In the genomic region with DNA sequence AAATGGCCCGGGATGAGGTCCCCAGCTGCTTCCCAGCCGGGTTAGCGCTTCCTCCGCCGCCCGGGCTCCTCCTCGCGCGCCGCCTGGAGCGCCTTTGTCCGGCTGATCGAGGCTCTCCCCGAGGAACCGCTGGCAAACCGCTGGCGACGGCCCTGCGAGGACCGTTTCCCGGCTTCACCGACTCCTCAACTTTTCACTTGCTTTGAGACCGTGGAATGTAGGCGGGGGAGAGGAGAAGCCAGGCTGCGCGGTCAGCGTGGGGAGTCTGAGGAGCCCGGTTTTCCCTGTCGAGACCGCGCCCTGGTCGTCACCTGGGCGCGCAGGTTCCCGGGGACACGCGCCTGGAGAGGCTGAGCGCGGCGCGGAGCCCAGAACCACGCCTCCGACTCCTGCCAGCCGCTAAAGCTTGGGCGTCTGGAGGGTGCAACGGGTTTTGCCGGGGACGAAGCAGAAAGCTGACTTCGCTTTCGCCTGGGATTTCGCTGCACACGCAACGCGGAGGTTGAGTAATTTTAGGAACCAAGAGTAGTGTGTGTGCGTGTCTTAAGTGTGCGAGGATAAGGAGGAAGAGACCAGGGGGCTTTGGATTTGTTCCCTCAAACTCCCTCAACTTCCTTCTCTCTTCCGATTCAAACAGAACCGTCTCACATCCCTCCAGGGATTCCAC, we compare ENCODE assay signal across 1 cellular context.
TF ChIP-seq lines count a peak whose summit lies in the region.

No MANE protein-coding gene starts in this region.

TF ChIP-seq in HepG2, 621 proteins besides CTCF, POLR2A, EP300 and RAD21 (continued from another document and continues in another):
- TF ChIP-seq, protein P1, sequence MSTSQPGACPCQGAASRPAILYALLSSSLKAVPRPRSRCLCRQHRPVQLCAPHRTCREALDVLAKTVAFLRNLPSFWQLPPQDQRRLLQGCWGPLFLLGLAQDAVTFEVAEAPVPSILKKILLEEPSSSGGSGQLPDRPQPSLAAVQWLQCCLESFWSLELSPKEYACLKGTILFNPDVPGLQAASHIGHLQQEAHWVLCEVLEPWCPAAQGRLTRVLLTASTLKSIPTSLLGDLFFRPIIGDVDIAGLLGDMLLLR (CRISPR knock-in tag; IDR thresholded peaks at IDR 0.05): peak; percentile 37; the same call in 1 of the 2 replicates
- TF ChIP-seq, protein P2, sequence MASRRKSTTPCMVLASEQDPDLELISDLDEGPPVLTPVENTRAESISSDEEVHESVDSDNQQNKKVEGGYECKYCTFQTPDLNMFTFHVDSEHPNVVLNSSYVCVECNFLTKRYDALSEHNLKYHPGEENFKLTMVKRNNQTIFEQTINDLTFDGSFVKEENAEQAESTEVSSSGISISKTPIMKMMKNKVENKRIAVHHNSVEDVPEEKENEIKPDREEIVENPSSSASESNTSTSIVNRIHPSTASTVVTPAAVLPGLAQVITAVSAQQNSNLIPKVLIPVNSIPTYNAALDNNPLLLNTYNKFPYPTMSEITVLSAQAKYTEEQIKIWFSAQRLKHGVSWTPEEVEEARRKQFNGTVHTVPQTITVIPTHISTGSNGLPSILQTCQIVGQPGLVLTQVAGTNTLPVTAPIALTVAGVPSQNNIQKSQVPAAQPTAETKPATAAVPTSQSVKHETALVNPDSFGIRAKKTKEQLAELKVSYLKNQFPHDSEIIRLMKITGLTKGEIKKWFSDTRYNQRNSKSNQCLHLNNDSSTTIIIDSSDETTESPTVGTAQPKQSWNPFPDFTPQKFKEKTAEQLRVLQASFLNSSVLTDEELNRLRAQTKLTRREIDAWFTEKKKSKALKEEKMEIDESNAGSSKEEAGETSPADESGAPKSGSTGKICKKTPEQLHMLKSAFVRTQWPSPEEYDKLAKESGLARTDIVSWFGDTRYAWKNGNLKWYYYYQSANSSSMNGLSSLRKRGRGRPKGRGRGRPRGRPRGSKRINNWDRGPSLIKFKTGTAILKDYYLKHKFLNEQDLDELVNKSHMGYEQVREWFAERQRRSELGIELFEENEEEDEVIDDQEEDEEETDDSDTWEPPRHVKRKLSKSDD (CRISPR knock-in tag; IDR thresholded peaks at IDR 0.05; ENCODE audit: low read depth): no peak
- TF ChIP-seq SATB2 (CRISPR knock-in tag; IDR thresholded peaks at IDR 0.05) (no peak), RXRA (CRISPR knock-in tag; IDR thresholded peaks at IDR 0.05) (no peak), ARHGAP35 (CRISPR knock-in tag; IDR thresholded peaks at IDR 0.05; ENCODE audit: borderline replicate concordance) (no peak), ZNF34 (CRISPR knock-in tag; IDR thresholded peaks at IDR 0.05; ENCODE audit: borderline replicate concordance) (no peak), NONO (IDR thresholded peaks at IDR 0.05) (no peak), NONO (CRISPR knock-in tag; conservative IDR thresholded peaks at IDR 0.05) (no peak), ZNF776 (CRISPR knock-in tag; IDR thresholded peaks at IDR 0.05) (peak; percentile 32; the same call in 1 of the 2 replicates), PAWR (CRISPR knock-in tag; IDR thresholded peaks at IDR 0.05; ENCODE audit: borderline replicate concordance) (no peak), ZNF543 (CRISPR knock-in tag; IDR thresholded peaks at IDR 0.05) (no peak), EZH2 (conservative IDR thresholded peaks at IDR 0.05; ENCODE audit: low read depth, low read length) (peak; percentile 95)
- TF ChIP-seq, protein P3, sequence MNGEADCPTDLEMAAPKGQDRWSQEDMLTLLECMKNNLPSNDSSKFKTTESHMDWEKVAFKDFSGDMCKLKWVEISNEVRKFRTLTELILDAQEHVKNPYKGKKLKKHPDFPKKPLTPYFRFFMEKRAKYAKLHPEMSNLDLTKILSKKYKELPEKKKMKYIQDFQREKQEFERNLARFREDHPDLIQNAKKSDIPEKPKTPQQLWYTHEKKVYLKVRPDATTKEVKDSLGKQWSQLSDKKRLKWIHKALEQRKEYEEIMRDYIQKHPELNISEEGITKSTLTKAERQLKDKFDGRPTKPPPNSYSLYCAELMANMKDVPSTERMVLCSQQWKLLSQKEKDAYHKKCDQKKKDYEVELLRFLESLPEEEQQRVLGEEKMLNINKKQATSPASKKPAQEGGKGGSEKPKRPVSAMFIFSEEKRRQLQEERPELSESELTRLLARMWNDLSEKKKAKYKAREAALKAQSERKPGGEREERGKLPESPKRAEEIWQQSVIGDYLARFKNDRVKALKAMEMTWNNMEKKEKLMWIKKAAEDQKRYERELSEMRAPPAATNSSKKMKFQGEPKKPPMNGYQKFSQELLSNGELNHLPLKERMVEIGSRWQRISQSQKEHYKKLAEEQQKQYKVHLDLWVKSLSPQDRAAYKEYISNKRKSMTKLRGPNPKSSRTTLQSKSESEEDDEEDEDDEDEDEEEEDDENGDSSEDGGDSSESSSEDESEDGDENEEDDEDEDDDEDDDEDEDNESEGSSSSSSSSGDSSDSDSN (CRISPR knock-in tag; IDR thresholded peaks at IDR 0.05): peak; percentile 46
- TF ChIP-seq, protein P4, sequence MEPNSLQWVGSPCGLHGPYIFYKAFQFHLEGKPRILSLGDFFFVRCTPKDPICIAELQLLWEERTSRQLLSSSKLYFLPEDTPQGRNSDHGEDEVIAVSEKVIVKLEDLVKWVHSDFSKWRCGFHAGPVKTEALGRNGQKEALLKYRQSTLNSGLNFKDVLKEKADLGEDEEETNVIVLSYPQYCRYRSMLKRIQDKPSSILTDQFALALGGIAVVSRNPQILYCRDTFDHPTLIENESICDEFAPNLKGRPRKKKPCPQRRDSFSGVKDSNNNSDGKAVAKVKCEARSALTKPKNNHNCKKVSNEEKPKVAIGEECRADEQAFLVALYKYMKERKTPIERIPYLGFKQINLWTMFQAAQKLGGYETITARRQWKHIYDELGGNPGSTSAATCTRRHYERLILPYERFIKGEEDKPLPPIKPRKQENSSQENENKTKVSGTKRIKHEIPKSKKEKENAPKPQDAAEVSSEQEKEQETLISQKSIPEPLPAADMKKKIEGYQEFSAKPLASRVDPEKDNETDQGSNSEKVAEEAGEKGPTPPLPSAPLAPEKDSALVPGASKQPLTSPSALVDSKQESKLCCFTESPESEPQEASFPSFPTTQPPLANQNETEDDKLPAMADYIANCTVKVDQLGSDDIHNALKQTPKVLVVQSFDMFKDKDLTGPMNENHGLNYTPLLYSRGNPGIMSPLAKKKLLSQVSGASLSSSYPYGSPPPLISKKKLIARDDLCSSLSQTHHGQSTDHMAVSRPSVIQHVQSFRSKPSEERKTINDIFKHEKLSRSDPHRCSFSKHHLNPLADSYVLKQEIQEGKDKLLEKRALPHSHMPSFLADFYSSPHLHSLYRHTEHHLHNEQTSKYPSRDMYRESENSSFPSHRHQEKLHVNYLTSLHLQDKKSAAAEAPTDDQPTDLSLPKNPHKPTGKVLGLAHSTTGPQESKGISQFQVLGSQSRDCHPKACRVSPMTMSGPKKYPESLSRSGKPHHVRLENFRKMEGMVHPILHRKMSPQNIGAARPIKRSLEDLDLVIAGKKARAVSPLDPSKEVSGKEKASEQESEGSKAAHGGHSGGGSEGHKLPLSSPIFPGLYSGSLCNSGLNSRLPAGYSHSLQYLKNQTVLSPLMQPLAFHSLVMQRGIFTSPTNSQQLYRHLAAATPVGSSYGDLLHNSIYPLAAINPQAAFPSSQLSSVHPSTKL (CRISPR knock-in tag; IDR thresholded peaks at IDR 0.05): no peak
- TF ChIP-seq, protein P5, sequence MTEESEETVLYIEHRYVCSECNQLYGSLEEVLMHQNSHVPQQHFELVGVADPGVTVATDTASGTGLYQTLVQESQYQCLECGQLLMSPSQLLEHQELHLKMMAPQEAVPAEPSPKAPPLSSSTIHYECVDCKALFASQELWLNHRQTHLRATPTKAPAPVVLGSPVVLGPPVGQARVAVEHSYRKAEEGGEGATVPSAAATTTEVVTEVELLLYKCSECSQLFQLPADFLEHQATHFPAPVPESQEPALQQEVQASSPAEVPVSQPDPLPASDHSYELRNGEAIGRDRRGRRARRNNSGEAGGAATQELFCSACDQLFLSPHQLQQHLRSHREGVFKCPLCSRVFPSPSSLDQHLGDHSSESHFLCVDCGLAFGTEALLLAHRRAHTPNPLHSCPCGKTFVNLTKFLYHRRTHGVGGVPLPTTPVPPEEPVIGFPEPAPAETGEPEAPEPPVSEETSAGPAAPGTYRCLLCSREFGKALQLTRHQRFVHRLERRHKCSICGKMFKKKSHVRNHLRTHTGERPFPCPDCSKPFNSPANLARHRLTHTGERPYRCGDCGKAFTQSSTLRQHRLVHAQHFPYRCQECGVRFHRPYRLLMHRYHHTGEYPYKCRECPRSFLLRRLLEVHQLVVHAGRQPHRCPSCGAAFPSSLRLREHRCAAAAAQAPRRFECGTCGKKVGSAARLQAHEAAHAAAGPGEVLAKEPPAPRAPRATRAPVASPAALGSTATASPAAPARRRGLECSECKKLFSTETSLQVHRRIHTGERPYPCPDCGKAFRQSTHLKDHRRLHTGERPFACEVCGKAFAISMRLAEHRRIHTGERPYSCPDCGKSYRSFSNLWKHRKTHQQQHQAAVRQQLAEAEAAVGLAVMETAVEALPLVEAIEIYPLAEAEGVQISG (CRISPR knock-in tag; IDR thresholded peaks at IDR 0.05): no peak
- TF ChIP-seq, protein P6, sequence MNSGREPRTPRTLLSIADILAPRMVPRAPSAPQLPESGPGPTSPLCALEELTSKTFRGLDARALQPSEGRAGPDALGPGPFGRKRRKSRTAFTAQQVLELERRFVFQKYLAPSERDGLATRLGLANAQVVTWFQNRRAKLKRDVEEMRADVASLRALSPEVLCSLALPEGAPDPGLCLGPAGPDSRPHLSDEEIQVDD (CRISPR knock-in tag; IDR thresholded peaks at IDR 0.05; ENCODE audit: borderline replicate concordance): no peak
- TF ChIP-seq, protein P7, sequence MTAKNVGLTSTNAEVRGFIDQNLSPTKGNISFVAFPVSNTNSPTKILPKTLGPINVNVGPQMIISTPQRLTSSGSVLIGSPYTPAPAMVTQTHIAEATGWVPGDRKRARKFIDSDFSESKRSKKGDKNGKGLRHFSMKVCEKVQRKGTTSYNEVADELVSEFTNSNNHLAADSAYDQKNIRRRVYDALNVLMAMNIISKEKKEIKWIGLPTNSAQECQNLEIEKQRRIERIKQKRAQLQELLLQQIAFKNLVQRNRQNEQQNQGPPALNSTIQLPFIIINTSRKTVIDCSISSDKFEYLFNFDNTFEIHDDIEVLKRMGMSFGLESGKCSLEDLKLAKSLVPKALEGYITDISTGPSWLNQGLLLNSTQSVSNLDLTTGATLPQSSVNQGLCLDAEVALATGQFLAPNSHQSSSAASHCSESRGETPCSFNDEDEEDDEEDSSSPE (CRISPR knock-in tag; IDR thresholded peaks at IDR 0.05): no peak
- TF ChIP-seq, protein P8, sequence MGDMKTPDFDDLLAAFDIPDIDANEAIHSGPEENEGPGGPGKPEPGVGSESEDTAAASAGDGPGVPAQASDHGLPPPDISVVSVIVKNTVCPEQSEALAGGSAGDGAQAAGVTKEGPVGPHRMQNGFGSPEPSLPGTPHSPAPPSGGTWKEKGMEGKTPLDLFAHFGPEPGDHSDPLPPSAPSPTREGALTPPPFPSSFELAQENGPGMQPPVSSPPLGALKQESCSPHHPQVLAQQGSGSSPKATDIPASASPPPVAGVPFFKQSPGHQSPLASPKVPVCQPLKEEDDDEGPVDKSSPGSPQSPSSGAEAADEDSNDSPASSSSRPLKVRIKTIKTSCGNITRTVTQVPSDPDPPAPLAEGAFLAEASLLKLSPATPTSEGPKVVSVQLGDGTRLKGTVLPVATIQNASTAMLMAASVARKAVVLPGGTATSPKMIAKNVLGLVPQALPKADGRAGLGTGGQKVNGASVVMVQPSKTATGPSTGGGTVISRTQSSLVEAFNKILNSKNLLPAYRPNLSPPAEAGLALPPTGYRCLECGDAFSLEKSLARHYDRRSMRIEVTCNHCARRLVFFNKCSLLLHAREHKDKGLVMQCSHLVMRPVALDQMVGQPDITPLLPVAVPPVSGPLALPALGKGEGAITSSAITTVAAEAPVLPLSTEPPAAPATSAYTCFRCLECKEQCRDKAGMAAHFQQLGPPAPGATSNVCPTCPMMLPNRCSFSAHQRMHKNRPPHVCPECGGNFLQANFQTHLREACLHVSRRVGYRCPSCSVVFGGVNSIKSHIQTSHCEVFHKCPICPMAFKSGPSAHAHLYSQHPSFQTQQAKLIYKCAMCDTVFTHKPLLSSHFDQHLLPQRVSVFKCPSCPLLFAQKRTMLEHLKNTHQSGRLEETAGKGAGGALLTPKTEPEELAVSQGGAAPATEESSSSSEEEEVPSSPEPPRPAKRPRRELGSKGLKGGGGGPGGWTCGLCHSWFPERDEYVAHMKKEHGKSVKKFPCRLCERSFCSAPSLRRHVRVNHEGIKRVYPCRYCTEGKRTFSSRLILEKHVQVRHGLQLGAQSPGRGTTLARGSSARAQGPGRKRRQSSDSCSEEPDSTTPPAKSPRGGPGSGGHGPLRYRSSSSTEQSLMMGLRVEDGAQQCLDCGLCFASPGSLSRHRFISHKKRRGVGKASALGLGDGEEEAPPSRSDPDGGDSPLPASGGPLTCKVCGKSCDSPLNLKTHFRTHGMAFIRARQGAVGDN (CRISPR knock-in tag; IDR thresholded peaks at IDR 0.05): peak; percentile 64
- TF ChIP-seq, protein P9, sequence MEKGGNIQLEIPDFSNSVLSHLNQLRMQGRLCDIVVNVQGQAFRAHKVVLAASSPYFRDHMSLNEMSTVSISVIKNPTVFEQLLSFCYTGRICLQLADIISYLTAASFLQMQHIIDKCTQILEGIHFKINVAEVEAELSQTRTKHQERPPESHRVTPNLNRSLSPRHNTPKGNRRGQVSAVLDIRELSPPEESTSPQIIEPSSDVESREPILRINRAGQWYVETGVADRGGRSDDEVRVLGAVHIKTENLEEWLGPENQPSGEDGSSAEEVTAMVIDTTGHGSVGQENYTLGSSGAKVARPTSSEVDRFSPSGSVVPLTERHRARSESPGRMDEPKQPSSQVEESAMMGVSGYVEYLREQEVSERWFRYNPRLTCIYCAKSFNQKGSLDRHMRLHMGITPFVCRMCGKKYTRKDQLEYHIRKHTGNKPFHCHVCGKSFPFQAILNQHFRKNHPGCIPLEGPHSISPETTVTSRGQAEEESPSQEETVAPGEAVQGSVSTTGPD (CRISPR knock-in tag; IDR thresholded peaks at IDR 0.05): no peak
- TF ChIP-seq, protein P10, sequence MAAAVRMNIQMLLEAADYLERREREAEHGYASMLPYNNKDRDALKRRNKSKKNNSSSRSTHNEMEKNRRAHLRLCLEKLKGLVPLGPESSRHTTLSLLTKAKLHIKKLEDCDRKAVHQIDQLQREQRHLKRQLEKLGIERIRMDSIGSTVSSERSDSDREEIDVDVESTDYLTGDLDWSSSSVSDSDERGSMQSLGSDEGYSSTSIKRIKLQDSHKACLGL (CRISPR knock-in tag; IDR thresholded peaks at IDR 0.05): 0 out of 2 replicates have a peak, but pooled peaks have one; percentile 43
- TF ChIP-seq, protein P11, sequence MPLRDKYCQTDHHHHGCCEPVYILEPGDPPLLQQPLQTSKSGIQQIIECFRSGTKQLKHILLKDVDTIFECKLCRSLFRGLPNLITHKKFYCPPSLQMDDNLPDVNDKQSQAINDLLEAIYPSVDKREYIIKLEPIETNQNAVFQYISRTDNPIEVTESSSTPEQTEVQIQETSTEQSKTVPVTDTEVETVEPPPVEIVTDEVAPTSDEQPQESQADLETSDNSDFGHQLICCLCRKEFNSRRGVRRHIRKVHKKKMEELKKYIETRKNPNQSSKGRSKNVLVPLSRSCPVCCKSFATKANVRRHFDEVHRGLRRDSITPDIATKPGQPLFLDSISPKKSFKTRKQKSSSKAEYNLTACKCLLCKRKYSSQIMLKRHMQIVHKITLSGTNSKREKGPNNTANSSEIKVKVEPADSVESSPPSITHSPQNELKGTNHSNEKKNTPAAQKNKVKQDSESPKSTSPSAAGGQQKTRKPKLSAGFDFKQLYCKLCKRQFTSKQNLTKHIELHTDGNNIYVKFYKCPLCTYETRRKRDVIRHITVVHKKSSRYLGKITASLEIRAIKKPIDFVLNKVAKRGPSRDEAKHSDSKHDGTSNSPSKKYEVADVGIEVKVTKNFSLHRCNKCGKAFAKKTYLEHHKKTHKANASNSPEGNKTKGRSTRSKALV (CRISPR knock-in tag; IDR thresholded peaks at IDR 0.05): peak; percentile 97
